ENCODE assay signal across 1 cellular context in genomic region chr11:68311155-68312116, GRCh38.
TF ChIP-seq lines count a peak whose summit lies in the region.

No MANE protein-coding gene starts in this region.

TF ChIP-seq in A549, 52 proteins besides CTCF, POLR2A, EP300 and RAD21 (continued from another document):
- TF ChIP-seq PHF8 (IDR thresholded peaks at IDR 0.05; ENCODE audit: borderline replicate concordance, low read depth) = no peak
- TF ChIP-seq KDM1A (IDR thresholded peaks at IDR 0.05; ENCODE audit: low read depth) = no peak
